In genomic region chr11:113237261-113237660, GRCh38 we compare ENCODE assay signal across 34 cellular contexts.
"Had no signal": no experiment of that assay in that cellular context is flagged by ENCODE, and none has a peak within 500 bp of the region (broad histone marks: within the 10 kb centered on the region; RNA-seq: fewer than 3 reads in every experiment).

No MANE protein-coding gene starts in this region.

- H3K4me3 ChIP-seq: MG63 had no signal

- H3K4me2 ChIP-seq: KMS-11 had no signal

- H3K27ac ChIP-seq: KMS-11 had no signal

- H3K9me3 ChIP-seq: MG63 had no signal

- DNase-seq: Karpas-422, Kasumi-1, MG63, MM.1S, MV-4-11, NCI-H1048, NCI-H1092, NCI-H1092 treated with DMSO at 0.1 percent for 48 hours, NCI-H1105, NCI-H1105 treated with DMSO at 0.1 percent for 48 hours, NCI-H1417, NCI-H1417 treated with DMSO at 0.1 percent for 48 hours, NCI-H1436, NCI-H1436 treated with DMSO at 0.1 percent for 48 hours, NCI-H146, NCI-H1694, NCI-H1694 treated with DMSO at 0.1 percent for 48 hours, NCI-H187, NCI-H187 treated with DMSO at 0.1 percent for 48 hours, NCI-H1930, NCI-H2029, NCI-H2029 treated with DMSO at 0.1 percent for 48 hours, NCI-H2081, NCI-H2081 treated with DMSO at 0.1 percent for 48 hours, NCI-H2107, NCI-H2171, NCI-H2171 treated with DMSO at 0.1 percent for 48 hours, NCI-H2227 treated with DMSO at 0.1 percent for 48 hours, NCI-H226, NCI-H345, NCI-H446, NCI-H446 treated with DMSO at 0.1 percent for 48 hours, NCI-H510A had no signal

- H3K27me3 ChIP-seq: MG63 had no signal

- H3K36me3 ChIP-seq: MG63 had no signal
